8 cellular contexts compared by ENCODE assay signal in genomic region chr1:144551543-144552424, GRCh38.
DNase-seq lines count a peak whose midpoint lies in the region; TF ChIP-seq lines count a peak whose summit lies in the region.

No MANE protein-coding gene starts in this region.

- H3F3A ChIP-seq in DOHH2 (ENCODE audit: control insufficient read depth, insufficient read depth), result peaks cover 20% of the 10 kb centered on the region

- peak; percentile 94 for DNase-seq in GOT3 (lab: John Stamatoyannopoulos, UW)
- peak; percentile 91 for DNase-seq in NCI-H1105 (lab: John Stamatoyannopoulos, UW)
- DNase-seq in activated CD4-positive, alpha-beta T cell treated with anti-CD3 and anti-CD28 coated beads for 1 hour, result peak; percentile 54
- DNase-seq in cerebellar cortex (ENCODE audit: low spot score), result peak; percentile 99
- peak; percentile 99 for DNase-seq in islet precursor cell
- peak; percentile 74 to 84 (median 78) for DNase-seq in stimulated activated CD4-positive, alpha-beta T cell treated with anti-CD3 and anti-CD28 coated beads, Interleukin-12 subunit alpha, Interleukin-12 subunit beta, amount 100 ng/mL, for 48 hours (ENCODE audit: low read depth in 2 of 3, low spot score in 1 of 3)
- DNase-seq in NCI-H2029 treated with DMSO at 0.1 percent for 48 hours (lab: John Stamatoyannopoulos, UW), result no peak

- H3K36me3 ChIP-seq in DOHH2 (ENCODE audit: control insufficient read depth, low read length), result no peaks in the 10 kb centered on the region

- no peaks in the 10 kb centered on the region for H3K27me3 ChIP-seq in DOHH2 (ENCODE audit: control insufficient read depth, low read length)

- H3K4me2 ChIP-seq in DOHH2 (ENCODE audit: low read length), result peak overlapping the region; percentile 65

- H3K9me3 ChIP-seq in DOHH2 (ENCODE audit: control insufficient read depth, insufficient read depth, low read length), result no peaks in the 10 kb centered on the region

- no peaks in the 10 kb centered on the region for H3K9me2 ChIP-seq in DOHH2 (replicated peaks; ENCODE audit: control insufficient read depth, low read length)

- H3K4me1 ChIP-seq in DOHH2 (ENCODE audit: control insufficient read depth, low read length), result peaks cover 27% of the 10 kb centered on the region

- peak overlapping the region; percentile 71 for H3K27ac ChIP-seq in DOHH2 (ENCODE audit: low read depth, low read length)

- peak overlapping the region; percentile 63 for H3K4me3 ChIP-seq in DOHH2 (ENCODE audit: low read length)

- H4K20me1 ChIP-seq in DOHH2 (ENCODE audit: control insufficient read depth, insufficient read depth, low read depth, low read length), result no peaks in the 10 kb centered on the region

- no peak for TF ChIP-seq CTCF in DOHH2 (IDR thresholded peaks at IDR 0.05; ENCODE audit: low read depth, low read length, poor library complexity, severe bottlenecking)

- H3K79me2 ChIP-seq in DOHH2 (ENCODE audit: control insufficient read depth, low read length), result no peaks in the 10 kb centered on the region
